In the genomic region with DNA sequence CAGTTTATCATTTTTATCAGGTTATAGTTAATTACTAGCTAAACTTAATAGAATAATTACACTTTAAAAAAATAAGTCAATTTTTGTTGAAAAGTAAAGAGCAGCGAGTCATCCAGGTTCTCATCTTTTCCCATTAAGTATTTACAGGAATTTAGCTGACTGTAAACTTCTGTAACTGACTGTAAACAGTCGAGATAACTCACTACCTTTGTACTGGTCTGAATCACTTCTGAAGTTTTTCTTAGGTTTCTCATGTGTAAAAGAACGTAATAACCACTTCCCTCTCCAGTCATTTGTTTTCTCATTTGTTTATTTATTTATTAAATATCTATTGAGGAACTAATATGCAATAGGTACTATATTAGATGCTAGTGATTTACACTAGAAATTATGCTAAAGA, we compare ENCODE assay signal across 28 cellular contexts.
"Had no signal": no experiment of that assay in that cellular context is flagged by ENCODE, and none has a peak within 500 bp of the region (broad histone marks: within the 10 kb centered on the region; RNA-seq: fewer than 3 reads in every experiment).

No MANE protein-coding gene starts in this region.

- H3K27me3 ChIP-seq: colonic mucosa, dorsolateral prefrontal cortex, heart right ventricle, pancreas, transverse colon had no signal

- H3K27ac ChIP-seq: colonic mucosa, dorsolateral prefrontal cortex, heart right ventricle, pancreas, psoas muscle, transverse colon had no signal

- ATAC-seq: heart right ventricle; left colon; naive thymus-derived CD4-positive, alpha-beta T cell; pancreas; psoas muscle; right cardiac atrium; stimulated activated naive B cell treated with anti-CD40 and anti-IgM and Interleukin-4, amounts not matched to agents 10 μg/mL and 1 μg/mL and 100 μg/mL, for 72 hours had no signal

- H3K36me3 Mint-ChIP-seq: activated naive CD8-positive, alpha-beta T cell treated with anti-CD3 and anti-CD28 coated beads, Interleukin-2, amount 10 ng/mL, durations not matched to agents 7 days and 5 days; stimulated activated naive B cell treated with anti-CD40 and anti-IgM and Interleukin-4, amounts not matched to agents 10 μg/mL and 1 μg/mL and 100 μg/mL, for 72 hours had no signal

- H3K4me1 ChIP-seq: colonic mucosa, heart right ventricle, pancreas, psoas muscle, transverse colon had no signal

- H3K4me3 Mint-ChIP-seq: activated CD4-positive, alpha-beta memory T cell treated with anti-CD3 and anti-CD28 coated beads for 36 hours; activated CD4-positive, alpha-beta T cell treated with anti-CD3 and anti-CD28 coated beads, Interleukin-2, amount 10 ng/mL, durations not matched to agents 24 days and 14 days; activated naive CD4-positive, alpha-beta T cell treated with anti-CD3 and anti-CD28 coated beads for 36 hours; activated naive CD8-positive, alpha-beta T cell treated with anti-CD3 and anti-CD28 coated beads, Interleukin-2, amount 10 ng/mL, durations not matched to agents 7 days and 5 days; activated T-helper 1 cell treated with anti-CD3 and anti-CD28 coated beads, Interleukin-12 subunit alpha, Interleukin-12 subunit beta, Interleukin-2, Interleukin-4 antibody, amounts not matched to agents 30 ng/mL and 10 ng/mL and 1 ng/mL, durations not matched to agents 14 hours and 24 hours and 36 hours; naive thymus-derived CD4-positive, alpha-beta T cell; stimulated activated naive B cell treated with anti-CD40 and anti-IgM and Interleukin-4, amounts not matched to agents 10 μg/mL and 1 μg/mL and 100 μg/mL, for 72 hours had no signal

- H3K27me3 Mint-ChIP-seq: activated CD4-positive, alpha-beta memory T cell treated with anti-CD3 and anti-CD28 coated beads for 36 hours; activated CD4-positive, alpha-beta T cell treated with anti-CD3 and anti-CD28 coated beads, Interleukin-2, amount 10 ng/mL, durations not matched to agents 24 days and 14 days; stimulated activated naive B cell treated with anti-CD40 and anti-IgM and Interleukin-4, amounts not matched to agents 10 μg/mL and 1 μg/mL and 100 μg/mL, for 72 hours had no signal

- DNase-seq: activated CD4-positive, alpha-beta memory T cell treated with anti-CD3 and anti-CD28 coated beads for 36 hours; activated CD4-positive, alpha-beta T cell treated with anti-CD3 and anti-CD28 coated beads, Interleukin-2, amount 10 ng/mL, durations not matched to agents 24 days and 14 days; activated CD4-positive, CD25-positive, alpha-beta regulatory T cell treated with anti-CD3 and anti-CD28 coated beads, Interleukin-2, amount 50 U/mL, for 72 hours; activated CD8-positive, alpha-beta memory T cell treated with anti-CD3 and anti-CD28 coated beads, Interleukin-2, amount 50 U/mL, for 4 hours; activated effector memory CD4-positive, alpha-beta T cell treated with anti-CD3 and anti-CD28 coated beads, Interleukin-2, amount 50 U/mL, for 16 hours; activated naive CD4-positive, alpha-beta T cell treated with anti-CD3 and anti-CD28 coated beads for 36 hours; activated naive CD8-positive, alpha-beta T cell treated with anti-CD3 and anti-CD28 coated beads, Interleukin-2, amount 10 ng/mL, durations not matched to agents 7 days and 5 days; activated T-cell treated with anti-CD3 and anti-CD28 coated beads, Interleukin-2, amount 50 U/mL, for 1 hour; amniotic stem cell; colonic mucosa; dorsolateral prefrontal cortex; effector memory CD4-positive, alpha-beta T cell; erythroblast; foreskin fibroblast; heart right ventricle; left colon; midbrain; naive thymus-derived CD4-positive, alpha-beta T cell; nucleus accumbens; pancreas; psoas muscle; right cardiac atrium; stimulated activated CD4-positive, alpha-beta T cell treated with anti-CD3 and anti-CD28 coated beads, Interleukin-15, amount 100 ng/mL, for 24 hours; stimulated activated CD4-positive, alpha-beta T cell treated with anti-CD3 and anti-CD28 coated beads, Interleukin-2, amount 100 ng/mL, for 24 hours; stimulated activated naive B cell treated with anti-CD40 and anti-IgM and Interleukin-4, amounts not matched to agents 10 μg/mL and 1 μg/mL and 100 μg/mL, for 72 hours; T-helper 2 cell; transverse colon had no signal

- H3K4me1 Mint-ChIP-seq: activated naive CD8-positive, alpha-beta T cell treated with anti-CD3 and anti-CD28 coated beads, Interleukin-2, amount 10 ng/mL, durations not matched to agents 7 days and 5 days; naive thymus-derived CD4-positive, alpha-beta T cell; stimulated activated naive B cell treated with anti-CD40 and anti-IgM and Interleukin-4, amounts not matched to agents 10 μg/mL and 1 μg/mL and 100 μg/mL, for 72 hours had no signal

- H3K27ac Mint-ChIP-seq: activated CD4-positive, alpha-beta memory T cell treated with anti-CD3 and anti-CD28 coated beads for 36 hours; activated CD4-positive, alpha-beta T cell treated with anti-CD3 and anti-CD28 coated beads, Interleukin-2, amount 10 ng/mL, durations not matched to agents 24 days and 14 days; activated naive CD4-positive, alpha-beta T cell treated with anti-CD3 and anti-CD28 coated beads for 36 hours; activated naive CD8-positive, alpha-beta T cell treated with anti-CD3 and anti-CD28 coated beads, Interleukin-2, amount 10 ng/mL, durations not matched to agents 7 days and 5 days; activated T-helper 1 cell treated with anti-CD3 and anti-CD28 coated beads, Interleukin-12 subunit alpha, Interleukin-12 subunit beta, Interleukin-2, Interleukin-4 antibody, amounts not matched to agents 30 ng/mL and 10 ng/mL and 1 ng/mL, durations not matched to agents 14 hours and 24 hours and 36 hours; naive thymus-derived CD4-positive, alpha-beta T cell; stimulated activated naive B cell treated with anti-CD40 and anti-IgM and Interleukin-4, amounts not matched to agents 10 μg/mL and 1 μg/mL and 100 μg/mL, for 72 hours had no signal

- H3K9me3 Mint-ChIP-seq: activated CD4-positive, alpha-beta T cell treated with anti-CD3 and anti-CD28 coated beads, Interleukin-2, amount 10 ng/mL, durations not matched to agents 24 days and 14 days had no signal
